ENCODE assay signal across 17 cellular contexts in the genomic region with DNA sequence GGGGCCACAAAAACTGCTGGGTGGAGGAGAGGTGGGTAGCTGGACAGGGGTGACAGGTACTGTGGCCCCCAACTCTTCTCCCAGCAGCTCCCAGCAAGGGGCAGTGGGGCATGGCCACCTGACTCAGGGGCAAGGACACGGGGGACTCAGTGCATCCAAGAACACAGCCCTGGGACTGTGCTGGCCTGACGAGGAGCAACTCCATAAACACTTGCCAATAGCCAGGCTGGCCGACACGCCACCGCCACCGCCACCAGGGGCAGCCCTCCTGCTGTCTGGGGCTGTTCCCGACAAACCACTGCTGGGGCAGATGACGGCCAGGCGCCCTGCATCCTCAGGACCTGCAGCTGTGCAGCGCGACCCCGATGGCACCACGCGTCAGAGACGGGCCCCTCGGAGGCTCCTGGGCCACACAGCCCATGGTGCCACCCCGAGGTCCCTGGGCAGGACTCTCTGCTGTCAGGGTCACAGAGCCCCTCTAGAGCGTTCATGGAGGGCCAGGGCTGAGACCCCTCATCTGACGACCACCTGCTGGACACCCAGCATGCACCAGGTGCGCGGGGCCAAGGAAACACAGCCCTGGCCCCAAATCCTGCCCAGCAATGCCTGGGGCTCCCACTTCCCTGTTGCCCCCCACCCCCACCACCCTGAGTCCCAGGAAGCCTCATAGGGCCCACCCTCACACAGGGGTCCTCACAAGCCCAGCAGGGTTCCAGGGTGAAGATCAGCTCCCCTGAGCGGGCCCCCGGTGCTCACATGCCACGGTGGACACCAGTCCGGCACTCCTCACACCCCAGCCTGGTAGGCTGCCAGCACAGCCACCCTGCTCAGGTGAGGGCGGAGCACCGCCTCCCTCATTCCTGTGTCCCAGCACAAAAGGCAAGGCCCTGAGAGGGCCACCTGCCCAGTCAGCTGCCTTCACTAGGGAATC. TPM values are rescaled to one million over a fixed set of nuclear protein-coding genes. Genes with fewer than 3 reads are reported as not detected.
DNase-seq lines count a peak whose midpoint lies in the region; ATAC-seq, FAIRE-seq and TF ChIP-seq lines count a peak whose summit lies in the region.
"Had no signal": no experiment of that assay in that cellular context is flagged by ENCODE, and none has a peak within 500 bp of the region (broad histone marks: within the 10 kb centered on the region; RNA-seq: fewer than 3 reads in every experiment).

No MANE protein-coding gene starts in this region.

- H3K4me1 Mint-ChIP-seq in natural killer cell treated with Interleukin-12 subunit alpha and Interleukin-12 subunit beta and Interleukin-15 and Interleukin-18, amount 100 ng/mL, for 72 hours (ENCODE audit: low read depth in 2 of 2) = peaks cover 13 to 21% of the 10 kb centered on the region in 2 donors
- H3K4me1 Mint-ChIP-seq in natural killer cell = peaks cover 16 to 23% of the 10 kb centered on the region in 2 donors
- H3K4me1 Mint-ChIP-seq: IgD-negative memory B cell had no signal

- TF ChIP-seq EP300 in H1 (IDR thresholded peaks at IDR 0.05; ENCODE audit: borderline replicate concordance in 1 of 2, low read depth in 2 of 2, low read length in 2 of 2) = no peak

- H3K4me1 ChIP-seq in H1 (replicated peaks in 1 of 4; ENCODE audit: control insufficient read depth in 3 of 4, insufficient read depth in 4 of 4, low read length in 3 of 4) (peaks cover 4 to 32% (median 24%) of the 10 kb centered on the region in 4 experiments), smooth muscle cell (ENCODE audit: low read depth) (peaks cover 4% of the 10 kb centered on the region)
- H3K4me1 ChIP-seq: foreskin keratinocyte had no signal

- no peaks in the 10 kb centered on the region for H3K23me2 ChIP-seq in H1 (ENCODE audit: low read depth, low read length)

- H3K36me3 ChIP-seq in H1 (ENCODE audit: control insufficient read depth in 2 of 4, insufficient read depth in 4 of 4, low read length in 3 of 4) = no peaks in the 10 kb centered on the region; a peak in 1 of 8 replicates
- no peaks in the 10 kb centered on the region for H3K36me3 ChIP-seq in smooth muscle cell (ENCODE audit: low read depth)

- no peak overlapping the region for H2BK5ac ChIP-seq in H1 (ENCODE audit: low read depth, low read length)

- H4K5ac ChIP-seq in H1 (ENCODE audit: insufficient read length, low read depth, low read length) = no peak overlapping the region

- no peak for ATAC-seq in natural killer cell treated with Interleukin-12 subunit alpha and Interleukin-12 subunit beta and Interleukin-15 and Interleukin-18, amount 100 ng/mL, for 72 hours
- no peak for ATAC-seq in natural killer cell
- ATAC-seq in GM18519 (IDR thresholded peaks at IDR 0.05; ENCODE audit: low FRiP score, unreplicated experiment) = no peak
- ATAC-seq: foreskin keratinocyte; stimulated activated naive CD8-positive, alpha-beta T cell treated with anti-CD3 and anti-CD28 coated beads, Interleukin-15, Interleukin-2, amounts not matched to agents 100 U/mL and 50 U/mL, for 24 hours had no signal

- no peaks in the 10 kb centered on the region for H3K9me3 Mint-ChIP-seq in natural killer cell treated with Interleukin-12 subunit alpha and Interleukin-12 subunit beta and Interleukin-15 and Interleukin-18, amount 100 ng/mL, for 72 hours
- H3K9me3 Mint-ChIP-seq in natural killer cell = no peaks in the 10 kb centered on the region
- H3K9me3 Mint-ChIP-seq: IgD-negative memory B cell had no signal

- H3F3A ChIP-seq in smooth muscle cell (ENCODE audit: low read depth) = no peaks in the 10 kb centered on the region

- no peak overlapping the region for H3K27ac ChIP-seq in H1 (ENCODE audit: low read depth, low read length)
- no peak overlapping the region for H3K27ac ChIP-seq in smooth muscle cell (ENCODE audit: low read depth)
- H3K27ac ChIP-seq: foreskin keratinocyte, neutrophil, vagina had no signal

- H3K4ac ChIP-seq in H1 (replicated peaks; ENCODE audit: insufficient read length, low read depth, low read length) = no peak overlapping the region

- H3K23ac ChIP-seq in H1 (ENCODE audit: insufficient read length) = no peak overlapping the region

- peaks cover 5% of the 10 kb centered on the region for H3K79me1 ChIP-seq in H1 (ENCODE audit: low read depth, low read length)

- intact Hi-C loops in natural killer cell (cut with micrococcal nuclease) = no loop called here

- no peak overlapping the region for H3K14ac ChIP-seq in H1 (ENCODE audit: insufficient read length)

- no peaks in the 10 kb centered on the region for H3K27me3 Mint-ChIP-seq in natural killer cell treated with Interleukin-12 subunit alpha and Interleukin-12 subunit beta and Interleukin-15 and Interleukin-18, amount 100 ng/mL, for 72 hours
- no peaks in the 10 kb centered on the region for H3K27me3 Mint-ChIP-seq in natural killer cell (ENCODE audit: low read depth in 2 of 2)

- H3K27ac Mint-ChIP-seq in natural killer cell treated with Interleukin-12 subunit alpha and Interleukin-12 subunit beta and Interleukin-15 and Interleukin-18, amount 100 ng/mL, for 72 hours = no peak overlapping the region
- no peak overlapping the region for H3K27ac Mint-ChIP-seq in natural killer cell
- H3K27ac Mint-ChIP-seq: IgD-negative memory B cell had no signal

- TF ChIP-seq POLR2A in H1 (IDR thresholded peaks at IDR 0.05; ENCODE audit: control extremely low read depth in 1 of 2, low read depth in 2 of 2, low read length in 2 of 2) = no peak

- H3K18ac ChIP-seq in H1 (ENCODE audit: extremely low read depth, low read length) = peak overlapping the region; percentile 32

- H3K4me2 ChIP-seq in H1 (ENCODE audit: insufficient read depth in 1 of 2, low read depth in 2 of 2, low read length in 2 of 2) (no peak overlapping the region), smooth muscle cell (no peak overlapping the region)

- H3K9me3 ChIP-seq in H1 (ENCODE audit: insufficient read depth in 2 of 2, low read depth in 1 of 2, low read length in 1 of 2) = no peaks in the 10 kb centered on the region
- no peaks in the 10 kb centered on the region for H3K9me3 ChIP-seq in smooth muscle cell (replicated peaks; ENCODE audit: low read depth)
- H3K9me3 ChIP-seq: neutrophil, vagina had no signal

- H3K9ac ChIP-seq in H1 (replicated peaks in 1 of 4; ENCODE audit: extremely low read depth in 1 of 4, low read depth in 3 of 4, low read length in 3 of 4) (no peak overlapping the region), smooth muscle cell (ENCODE audit: low read depth) (no peak overlapping the region)

- H4K8ac ChIP-seq in H1 (ENCODE audit: extremely low read depth, insufficient read depth, low read length) = no peak overlapping the region

- H4K20me1 ChIP-seq in H1 (replicated peaks in 1 of 2; ENCODE audit: control insufficient read depth in 1 of 2, insufficient read depth in 2 of 2, low read length in 2 of 2) (peaks cover 0 to 6% of the 10 kb centered on the region in 2 experiments), smooth muscle cell (ENCODE audit: low read depth) (peaks cover 83% of the 10 kb centered on the region)

- peak overlapping the region; percentile 53 for H4K91ac ChIP-seq in H1 (replicated peaks; ENCODE audit: insufficient read length, low read length)

- H3K4me3 Mint-ChIP-seq in natural killer cell treated with Interleukin-12 subunit alpha and Interleukin-12 subunit beta and Interleukin-15 and Interleukin-18, amount 100 ng/mL, for 72 hours = no peak overlapping the region
- no peak overlapping the region for H3K4me3 Mint-ChIP-seq in natural killer cell
- H3K4me3 Mint-ChIP-seq: IgD-negative memory B cell had no signal

- H2BK15ac ChIP-seq in H1 (ENCODE audit: low read length) = 0 out of 2 replicates have a peak overlapping the region, but pooled peaks have one; percentile 46

- no peaks in the 10 kb centered on the region for H3K36me3 Mint-ChIP-seq in natural killer cell treated with Interleukin-12 subunit alpha and Interleukin-12 subunit beta and Interleukin-15 and Interleukin-18, amount 100 ng/mL, for 72 hours
- H3K36me3 Mint-ChIP-seq in natural killer cell = no peaks in the 10 kb centered on the region
- H3K36me3 Mint-ChIP-seq: IgD-negative memory B cell had no signal

- POLR2A ChIA-PET in H1 (lab: Charles Lee; ENCODE audit: partially characterized antibody) = interaction anchor here (0.9 to 1.2 kb wide), 2 partner anchors 9 to 93 kb away, joined by 3 read pairs; no protein-coding TSS in a partner anchor

- TF ChIP-seq CTCF in natural killer cell (IDR thresholded peaks at IDR 0.05) (no peak), H1 (IDR thresholded peaks at IDR 0.05; ENCODE audit: control extremely low read depth in 1 of 3, insufficient read depth in 1 of 3, low read depth in 1 of 3, low read length in 3 of 3) (peak in 1 of 3 experiments; percentile 30; a peak in 1 of 4 replicates), smooth muscle cell (IDR thresholded peaks at IDR 0.05; ENCODE audit: borderline replicate concordance, insufficient read depth, poor library complexity, severe bottlenecking) (no peak)

- no peak overlapping the region for H3K4me3 ChIP-seq in H1 (ENCODE audit: extremely low read depth in 1 of 4, insufficient read depth in 2 of 4, low read depth in 3 of 4, low read length in 4 of 4)
- no peak overlapping the region for H3K4me3 ChIP-seq in smooth muscle cell
- H3K4me3 ChIP-seq: vagina had no signal

- WGBS in H1 (ENCODE audit: extremely low coverage in 1 of 2, insufficient coverage in 1 of 2, insufficient read length in 1 of 2, insufficient replicate concordance in 2 of 2, low coverage in 1 of 2, low lambda C conversion rate in 2 of 2, missing lambda C conversion rate in 1 of 2), 2 experiments = 96% methylated on average over 23 of the region's 27 CpGs; no CpG with 5 or more reads in 1 of the 2 experiments
- 96% methylated on average over 23 of the region's 27 CpGs for WGBS in smooth muscle cell (ENCODE audit: low lambda C conversion rate)

- H2BK120ac ChIP-seq in H1 (replicated peaks; ENCODE audit: low read depth, low read length) = no peak overlapping the region

- 0 out of 2 replicates have a peak overlapping the region, but pooled peaks have one; percentile 60 for H2BK12ac ChIP-seq in H1 (ENCODE audit: low read depth, low read length)

- CTCF ChIA-PET in H1 (lab: Charles Lee; ENCODE audit: partially characterized antibody) = interaction anchor here (1.2 to 2.6 kb wide), 4 partner anchors 44 to 83 kb away, joined by 3 to 17 read pairs (median 3); no protein-coding TSS in a partner anchor

- H2BK20ac ChIP-seq in H1 (ENCODE audit: low read length) = no peak overlapping the region

- no peak for TF ChIP-seq RAD21 in H1 (IDR thresholded peaks at IDR 0.05 in 1 of 2, conservative IDR thresholded peaks at IDR 0.05 in 1 of 2; ENCODE audit: low read depth in 2 of 2, low read length in 2 of 2)

- no peak overlapping the region for H3K56ac ChIP-seq in H1 (replicated peaks; ENCODE audit: insufficient read length, low read depth, low read length)

- DNase-seq in natural killer cell treated with Interleukin-12 subunit alpha and Interleukin-12 subunit beta and Interleukin-15 and Interleukin-18, amount 100 ng/mL, for 72 hours (ENCODE audit: low spot score) = peak; percentile 53
- no peak for DNase-seq in natural killer cell
- peak in 1 of 2 experiments; percentile 44 for DNase-seq in H1 (ENCODE audit: low read depth in 1 of 2, low spot score in 2 of 2)
- peak; percentile 51 for DNase-seq in mucosa of gallbladder (ENCODE audit: low spot score)
- no peak for DNase-seq in smooth muscle cell (lab: John Stamatoyannopoulos, UW; ENCODE audit: unreplicated experiment)
- no peak for DNase-seq in epidermal melanocyte (ENCODE audit: insufficient read length, low spot score)
- DNase-seq in NCI-H1048 (lab: John Stamatoyannopoulos, UW) = no peak
- DNase-seq: foreskin keratinocyte; mesenchymal stem cell; NCI-H1092; NCI-H2227 treated with DMSO at 0.1 percent for 48 hours; stimulated activated naive CD8-positive, alpha-beta T cell treated with anti-CD3 and anti-CD28 coated beads, Interleukin-15, Interleukin-2, amounts not matched to agents 100 U/mL and 50 U/mL, for 24 hours had no signal

- H3K79me2 ChIP-seq in H1 (ENCODE audit: control insufficient read depth in 1 of 2, insufficient read depth in 2 of 2, low read length in 2 of 2) (peaks cover 0 to 4% of the 10 kb centered on the region in 2 experiments; a peak in 2 of 4 replicates), smooth muscle cell (ENCODE audit: low read depth) (peaks cover 48% of the 10 kb centered on the region)

- H3K27me3 ChIP-seq in H1 (replicated peaks in 1 of 4; ENCODE audit: control insufficient read depth in 3 of 4, extremely low read depth in 1 of 4, insufficient read depth in 3 of 4, low read length in 3 of 4) = no peaks in the 10 kb centered on the region; a peak in 1 of 7 replicates
- no peaks in the 10 kb centered on the region for H3K27me3 ChIP-seq in smooth muscle cell (ENCODE audit: low read depth)
- H3K27me3 ChIP-seq: foreskin keratinocyte, neutrophil, vagina had no signal

- H2AK5ac ChIP-seq in H1 (ENCODE audit: low read depth, low read length) = peak overlapping the region; percentile 40; the same call in 1 of the 2 replicates

- no peak for FAIRE-seq in H1 (lab: Jason Lieb, UNC)
- FAIRE-seq: endometrium had no signal

- no peak overlapping the region for H2AFZ ChIP-seq in H1 (ENCODE audit: low read length)
- H2AFZ ChIP-seq in smooth muscle cell (ENCODE audit: low read depth) = no peak overlapping the region

RNA-seq across cellular contexts. Expression of a gene that starts 56.0 kb away (rescaled TPM):
- total RNA-seq in natural killer cell treated with Interleukin-12 subunit alpha and Interleukin-12 subunit beta and Interleukin-15 and Interleukin-18, amount 100 ng/mL, for 72 hours = 10 to 100 TPM; 28.9 to 42.4 TPM
- total RNA-seq in natural killer cell (10 to 100 TPM; 22.7 to 31.8 (median 27.6) TPM), mucosa of gallbladder (35.0 TPM), smooth muscle cell (34.3 and 35.3 TPM in 2 replicates)
- 59.3 and 63.1 TPM in 2 replicates for total RNA-seq in H1 (2021; fragmentation: NEBNext Ultra II Directional; extraction: Animal tissue kit (Norgen Biotek cat#: 25700))
- polyA plus RNA-seq in H1 (2011; rRNA removed) (85.2 and 105 TPM in 2 replicates), smooth muscle cell (43.5 and 50.4 TPM in 2 replicates)
- 74.8 TPM for polyA plus RNA-seq in H1 (2011; cell fraction: cytosol; rRNA removed)
- 68.0 TPM for polyA plus RNA-seq in H1 (2011; cell fraction: nucleus; rRNA removed)
- 40.4 to 56.7 TPM (median 50.5 TPM) in 4 replicates for polyA plus RNA-seq in H1 (2012, experiment 1 of 2)
- 65.3 TPM for polyA plus RNA-seq in H1 (2012, experiment 2 of 2)
- 51.1 TPM for polyA plus RNA-seq in H1 (2013, experiment 1 of 2)
- 54.0 TPM for polyA plus RNA-seq in H1 (2013, experiment 2 of 2)
- 21.6 and 41.3 TPM in 2 replicates for polyA minus RNA-seq in H1 (2011; rRNA and poly(A)+ RNA removed)
- 26.6 TPM for polyA minus RNA-seq in H1 (2011; cell fraction: cytosol; rRNA and poly(A)+ RNA removed)
- polyA minus RNA-seq in H1 (2011; cell fraction: nucleus; rRNA and poly(A)+ RNA removed) = 19.2 TPM

Comparison
In these comparisons a context has a peak if more than half of its experiments do, and no peak if none do; other contexts are left out.
1. DNase-seq: peak in natural killer cell treated with Interleukin-12 subunit alpha and Interleukin-12 subunit beta and Interleukin-15 and Interleukin-18, amount 100 ng/mL, for 72 hours (single experiment) and mucosa of gallbladder (single experiment); none in natural killer cell (single experiment), smooth muscle cell (single experiment), epidermal melanocyte (single experiment) and NCI-H1048 (single experiment).